ENCODE assay signal across 8 cellular contexts in the genomic region with DNA sequence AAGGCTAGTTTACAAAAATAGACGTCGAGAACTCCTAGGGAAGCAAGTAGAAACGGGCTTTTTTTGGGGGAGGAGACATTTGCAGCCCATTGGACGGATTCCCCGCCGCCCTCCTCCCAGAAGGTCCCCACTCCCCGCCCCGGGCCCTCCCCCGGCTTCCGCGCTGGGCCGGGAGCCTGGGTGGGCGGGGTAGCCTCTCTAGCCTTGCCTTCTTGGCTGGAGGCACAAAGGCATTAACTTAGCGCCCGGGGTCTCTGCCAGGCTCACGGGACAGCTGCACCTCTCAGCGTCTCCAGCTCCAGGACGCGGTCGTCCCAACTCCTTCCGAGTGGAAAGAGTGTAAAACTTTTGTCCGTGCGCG. TPM values are rescaled to one million over a fixed set of nuclear protein-coding genes. Genes with fewer than 3 reads are reported as not detected.
DNase-seq lines count a peak whose midpoint lies in the region; ATAC-seq, FAIRE-seq and TF ChIP-seq lines count a peak whose summit lies in the region.

A gene with protein sequence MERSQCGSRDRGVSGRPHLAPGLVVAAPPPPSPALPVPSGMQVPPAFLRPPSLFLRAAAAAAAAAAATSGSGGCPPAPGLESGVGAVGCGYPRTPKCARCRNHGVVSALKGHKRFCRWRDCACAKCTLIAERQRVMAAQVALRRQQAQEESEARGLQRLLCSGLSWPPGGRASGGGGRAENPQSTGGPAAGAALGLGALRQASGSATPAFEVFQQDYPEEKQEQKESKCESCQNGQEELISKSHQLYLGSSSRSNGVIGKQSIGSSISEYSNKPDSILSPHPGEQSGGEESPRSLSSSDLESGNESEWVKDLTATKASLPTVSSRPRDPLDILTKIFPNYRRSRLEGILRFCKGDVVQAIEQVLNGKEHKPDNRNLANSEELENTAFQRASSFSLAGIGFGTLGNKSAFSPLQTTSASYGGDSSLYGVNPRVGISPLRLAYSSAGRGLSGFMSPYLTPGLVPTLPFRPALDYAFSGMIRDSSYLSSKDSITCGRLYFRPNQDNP (plus strand): TSS at position 236 of the 361 bp plus-strand sequence. CDS start 242 bp downstream, outside the sequence.

- TF ChIP-seq RAD21 in HepG2 (CRISPR knock-in tag; IDR thresholded peaks at IDR 0.05): no peak

- no peak within 1 kb of the TSS for H2AFZ ChIP-seq in HepG2 (ENCODE audit: low read length)

- no peak within 1 kb of the TSS for H3K27ac Mint-ChIP-seq in stimulated activated effector memory CD8-positive, alpha-beta T cell treated with anti-CD3 and anti-CD28 coated beads, Interleukin-12 subunit alpha, Interleukin-12 subunit beta, amount 100 ng/mL, for 72 hours

- no peaks in the 10 kb centered on the region for H3K9me3 ChIP-seq in HepG2 (ENCODE audit: low read length)

- peaks cover 2 to 20% of the 10 kb centered on the region in 2 experiments; a peak in 4 of 5 replicates for H3K27me3 ChIP-seq in HepG2 (ENCODE audit: control insufficient read depth in 1 of 2, insufficient read depth in 2 of 2, low read length in 2 of 2)

- H3K36me3 ChIP-seq in HepG2 (replicated peaks in 1 of 2; ENCODE audit: control insufficient read depth in 1 of 2, insufficient read depth in 2 of 2, low read length in 2 of 2): no peaks in the 10 kb centered on the region

- no peaks in the 10 kb centered on the region for H4K20me1 ChIP-seq in HepG2 (ENCODE audit: insufficient read depth, low read length)

- H3K36me3 Mint-ChIP-seq in stimulated activated effector memory CD8-positive, alpha-beta T cell treated with anti-CD3 and anti-CD28 coated beads, Interleukin-12 subunit alpha, Interleukin-12 subunit beta, amount 100 ng/mL, for 72 hours: no peaks in the 10 kb centered on the region

- H3K4me2 ChIP-seq in HepG2 (ENCODE audit: low read depth, low read length): peak within 1 kb of the TSS; percentile 79

- DNase-seq in activated CD4-positive, alpha-beta T cell treated with anti-CD3 and anti-CD28 coated beads for 48 hours: peak; percentile 18
- no peak for DNase-seq in activated CD4-positive, alpha-beta T cell treated with anti-CD3 and anti-CD28 coated beads, Interleukin-2, amount 50 U/mL, for 4 hours
- DNase-seq in RPMI7951 (ENCODE audit: low read depth) (peak; percentile 81), ecto neural progenitor cell (ENCODE audit: low spot score) (peak; percentile 90), HepG2 (ENCODE audit: low spot score) (no peak), DMS79 treated with DMSO at 0.1 percent for 48 hours (lab: John Stamatoyannopoulos, UW) (no peak)
- DNase-seq in stimulated activated effector memory CD8-positive, alpha-beta T cell treated with anti-CD3 and anti-CD28 coated beads, Interleukin-12 subunit alpha, Interleukin-12 subunit beta, amount 100 ng/mL, for 72 hours (ENCODE audit: low spot score in 2 of 2): no peak

- CTCF ChIA-PET in HepG2 (lab: Yijun Ruan, JAX; ENCODE audit: low intra/inter-chr PET ratio, low total read pairs): no interaction called here

- H3K9ac ChIP-seq in HepG2 (ENCODE audit: insufficient read depth, low read depth, low read length): no peak within 1 kb of the TSS

- in situ Hi-C loops in HepG2 (cut with HindIII; ENCODE audit: extremely low pct_ligation_motif_present, low pct_unique_long_range_greater_than_20kb): loop anchor here (25.0 kb wide), 1 partner anchor 634 kb away; a partner anchor contains a TSS

- no peaks in the 10 kb centered on the region for H3K4me1 ChIP-seq in HepG2 (ENCODE audit: insufficient read depth, low read length)

- H3K9me3 Mint-ChIP-seq in stimulated activated effector memory CD8-positive, alpha-beta T cell treated with anti-CD3 and anti-CD28 coated beads, Interleukin-12 subunit alpha, Interleukin-12 subunit beta, amount 100 ng/mL, for 72 hours: no peaks in the 10 kb centered on the region

- H3K79me2 ChIP-seq in HepG2 (ENCODE audit: insufficient read depth, low read length): no peaks in the 10 kb centered on the region

- no TSS peak for BruUV-seq in HepG2 (replicated peaks; lab: Mats Ljungman, UMichigan)

- ATAC-seq in HG03342 (IDR thresholded peaks at IDR 0.05; ENCODE audit: unreplicated experiment) (peak; percentile 21), HepG2 (peak; percentile 78)
- ATAC-seq in stimulated activated effector memory CD8-positive, alpha-beta T cell treated with anti-CD3 and anti-CD28 coated beads, Interleukin-12 subunit alpha, Interleukin-12 subunit beta, amount 100 ng/mL, for 72 hours: peak; percentile 62

- no peak within 1 kb of the TSS for H3K27ac ChIP-seq in HepG2 (ENCODE audit: extremely low read length, insufficient read depth, low read length)

- H3K4me1 Mint-ChIP-seq in stimulated activated effector memory CD8-positive, alpha-beta T cell treated with anti-CD3 and anti-CD28 coated beads, Interleukin-12 subunit alpha, Interleukin-12 subunit beta, amount 100 ng/mL, for 72 hours: peaks cover 5% of the 10 kb centered on the region

- no peak for TF ChIP-seq POLR2A in HepG2 (IDR thresholded peaks at IDR 0.05; ENCODE audit: insufficient read depth in 1 of 2, low read depth in 2 of 2, low read length in 2 of 2)

- WGBS in HepG2 (ENCODE audit: low lambda C conversion rate): 2% methylated on average over 3 of the region's 24 CpGs

- TF ChIP-seq CTCF in HepG2 (CRISPR knock-in tag; IDR thresholded peaks at IDR 0.05): no peak

- H3K4me3 Mint-ChIP-seq in stimulated activated effector memory CD8-positive, alpha-beta T cell treated with anti-CD3 and anti-CD28 coated beads, Interleukin-12 subunit alpha, Interleukin-12 subunit beta, amount 100 ng/mL, for 72 hours: peak within 1 kb of the TSS; percentile 28

- intact Hi-C loops in HepG2 (cut with micrococcal nuclease; ENCODE audit: unreplicated experiment): no loop called here

- no peak for FAIRE-seq in HepG2 (lab: Jason Lieb, UNC)

- peak within 1 kb of the TSS; percentile 30 to 66 (median 32); a peak in 5 of 6 replicates for H3K4me3 ChIP-seq in HepG2 (replicated peaks in 1 of 3; ENCODE audit: insufficient read depth in 1 of 3, low read depth in 2 of 3, low read length in 3 of 3)

- TF ChIP-seq EP300 in HepG2 (IDR thresholded peaks at IDR 0.05; ENCODE audit: low read depth in 2 of 2, low read length in 2 of 2): no peak
- TF ChIP-seq EP300 in HepG2 (CRISPR knock-in tag; IDR thresholded peaks at IDR 0.05; ENCODE audit: borderline replicate concordance): no peak

- POLR2A ChIA-PET in HepG2 (lab: Yijun Ruan, JAX): no interaction called here

TF ChIP-seq in HepG2, 621 proteins besides CTCF, POLR2A, EP300 and RAD21 (continues in another document):
- TF ChIP-seq PPARG (CRISPR knock-in tag; conservative IDR thresholded peaks at IDR 0.05): no peak

RNA-seq across cellular contexts. Expression of the gene that starts here (rescaled TPM):
- total RNA-seq in RPMI7951 (2014; rRNA removed; shearing (Covaris generic)): 0.78 and 1.1 TPM in 2 replicates
- total RNA-seq in HepG2 (2016; rRNA removed; fragmentation: Illumina TruSeq; extraction: Trizol): 0.07 and 0.13 TPM in 2 replicates
- under 0.01 and 0.09 TPM in 2 replicates for total RNA-seq in HepG2 (2016; cell fraction: cytosol; rRNA removed; fragmentation: Illumina TruSeq; extraction: Trizol; ENCODE audit: low read depth)
- total RNA-seq in HepG2 (2016; cell fraction: insoluble cytoplasmic fraction; rRNA removed; fragmentation: Illumina TruSeq; extraction: Trizol): 0.09 and 0.11 TPM in 2 replicates
- total RNA-seq in HepG2 (2016; cell fraction: membrane; rRNA removed; fragmentation: Illumina TruSeq; extraction: Trizol): 0.10 and 0.12 TPM in 2 replicates
- 0.56 and 0.62 TPM in 2 replicates for total RNA-seq in HepG2 (2016; cell fraction: nucleus; rRNA removed; fragmentation: Illumina TruSeq; extraction: Trizol)
- polyA plus RNA-seq in HepG2 (2011; rRNA removed): 0.05 and 0.16 TPM in 2 replicates
- 0.01 and 0.04 TPM in 2 replicates for polyA plus RNA-seq in HepG2 (2011; cell fraction: cytosol; rRNA removed)
- polyA plus RNA-seq in HepG2 (2011; cell fraction: nucleus; rRNA removed): 0.11 and 0.24 TPM in 2 replicates
- not detected in 2 replicates for polyA plus RNA-seq in HepG2 (2012)
- polyA plus RNA-seq in HepG2 (2016; cell fraction: cytosol; fragmentation: Illumina TruSeq; extraction: Trizol; ENCODE audit: low read depth): not detected in 2 replicates
- polyA plus RNA-seq in HepG2 (2016; cell fraction: insoluble cytoplasmic fraction; fragmentation: Illumina TruSeq; extraction: Trizol; ENCODE audit: low read depth): 0.03 and 0.07 TPM in 2 replicates
- 0.03 and 0.09 TPM in 2 replicates for polyA plus RNA-seq in HepG2 (2016; cell fraction: membrane; fragmentation: Illumina TruSeq; extraction: Trizol; ENCODE audit: low read depth)
- polyA plus RNA-seq in HepG2 (2016; cell fraction: nucleus; fragmentation: Illumina TruSeq; extraction: Trizol; ENCODE audit: insufficient read depth, low read depth): 0.08 and 0.11 TPM in 2 replicates
- polyA minus RNA-seq in HepG2 (2011; rRNA and poly(A)+ RNA removed; ENCODE audit: low replicate concordance): 0.20 and 0.44 TPM in 2 replicates
- polyA minus RNA-seq in HepG2 (2011; cell fraction: cytosol; rRNA and poly(A)+ RNA removed): 0.10 TPM in 1 of 2 replicates, not detected in the other
- 4.8 and 5.3 TPM in 2 replicates for polyA minus RNA-seq in HepG2 (2011; cell fraction: nucleus; rRNA and poly(A)+ RNA removed)

Comparison
In these comparisons a context has a peak if more than half of its experiments do, and no peak if none do; other contexts are left out.
1. DNase-seq: peak in activated CD4-positive, alpha-beta T cell treated with anti-CD3 and anti-CD28 coated beads for 48 hours (single experiment), RPMI7951 (single experiment) and ecto neural progenitor cell (single experiment); none in activated CD4-positive, alpha-beta T cell treated with anti-CD3 and anti-CD28 coated beads, Interleukin-2, amount 50 U/mL, for 4 hours (0 of 2), HepG2 (single experiment), stimulated activated effector memory CD8-positive, alpha-beta T cell treated with anti-CD3 and anti-CD28 coated beads, Interleukin-12 subunit alpha, Interleukin-12 subunit beta, amount 100 ng/mL, for 72 hours (0 of 2) and DMS79 treated with DMSO at 0.1 percent for 48 hours (single experiment).
2. ATAC-seq: peak in every context shown above with its lines; median percentile 78 in HepG2; 62 in stimulated activated effector memory CD8-positive, alpha-beta T cell treated with anti-CD3 and anti-CD28 coated beads, Interleukin-12 subunit alpha, Interleukin-12 subunit beta, amount 100 ng/mL, for 72 hours; 21 in HG03342.